Comparison of ENCODE assay signal across 15 cellular contexts in genomic region chr6:157991067-157991432, GRCh38. TPM values are rescaled to one million over a fixed set of nuclear protein-coding genes. Genes with fewer than 3 reads are reported as not detected.
DNase-seq lines count a peak whose midpoint lies in the region; ATAC-seq and TF ChIP-seq lines count a peak whose summit lies in the region.
"Had no signal": no experiment of that assay in that cellular context is flagged by ENCODE, and none has a peak within 500 bp of the region (broad histone marks: within the 10 kb centered on the region; RNA-seq: fewer than 3 reads in every experiment).

No MANE protein-coding gene starts in this region.

- DNase-seq in cardiac septum (ENCODE audit: low spot score): peak; percentile 44
- no peak for DNase-seq in right atrium auricular region (ENCODE audit: low spot score)
- DNase-seq in WTC11 (ENCODE audit: low spot score): no peak
- DNase-seq in naive thymus-derived CD4-positive, alpha-beta T cell: no peak
- DNase-seq in uterus: peak in 1 of 2 donors; percentile 4
- DNase-seq in PC-9: no peak
- no peak for DNase-seq in 8988T
- no peak for DNase-seq in vagina (ENCODE audit: extremely low spot score in 2 of 2)
- DNase-seq: amygdala, hippocampal formation, MV-4-11, NCI-H2171 treated with DMSO at 0.1 percent for 48 hours had no signal

- CTCF ChIA-PET in WTC11 (lab: Charles Lee) (no interaction called here), PC-9 (lab: Charles Lee) (no interaction called here)
- CTCF ChIA-PET in naive thymus-derived CD4-positive, alpha-beta T cell (lab: Charles Lee): interaction anchor here (1.4 to 2.6 kb wide), 3 partner anchors 35 to 81 kb away, joined by 3 to 9 read pairs (median 5); no protein-coding TSS in a partner anchor

- BruUV-seq in PC-9 (replicated peaks; lab: Mats Ljungman, UMichigan): no TSS peak

- no peak overlapping the region for H2AFZ ChIP-seq in PC-9

- no peak for TF ChIP-seq CTCF in right atrium auricular region (IDR thresholded peaks at IDR 0.05)
- no peak for TF ChIP-seq CTCF in WTC11 (IDR thresholded peaks at IDR 0.05)
- TF ChIP-seq CTCF in uterus (IDR thresholded peaks at IDR 0.05): no peak
- TF ChIP-seq CTCF in PC-9 (conservative IDR thresholded peaks at IDR 0.05): no peak
- no peak for TF ChIP-seq CTCF in vagina (IDR thresholded peaks at IDR 0.05)

- H3K9me2 ChIP-seq in PC-9 (ENCODE audit: insufficient read depth): no peaks in the 10 kb centered on the region

- H3K36me3 Mint-ChIP-seq in WTC11: 0 out of 2 replicates have a peak, but pooled peaks cover 6% of the 10 kb centered on the region
- H3K36me3 Mint-ChIP-seq in naive thymus-derived CD4-positive, alpha-beta T cell: peaks cover 0 to 3% (median 0%) of the 10 kb centered on the region in 5 donors
- H3K36me3 Mint-ChIP-seq: naive B cell had no signal

- H3F3A ChIP-seq in PC-9 (ENCODE audit: insufficient read depth, low read depth): peaks cover 15% of the 10 kb centered on the region

- H3K27me3 ChIP-seq in right atrium auricular region (no peaks in the 10 kb centered on the region), uterus (no peaks in the 10 kb centered on the region), PC-9 (ENCODE audit: insufficient read depth, low read depth) (no peaks in the 10 kb centered on the region), vagina (no peaks in the 10 kb centered on the region)
- H3K27me3 ChIP-seq in naive thymus-derived CD4-positive, alpha-beta T cell (ENCODE audit: control insufficient read depth in 2 of 2, insufficient read depth in 2 of 2, low read length in 2 of 2): no peaks in the 10 kb centered on the region

- TF ChIP-seq POLR2A in uterus (IDR thresholded peaks at IDR 0.05) (no peak), vagina (IDR thresholded peaks at IDR 0.05) (no peak)

- no peak for ATAC-seq in WTC11
- ATAC-seq in naive thymus-derived CD4-positive, alpha-beta T cell: peak; percentile 17
- ATAC-seq: left lobe of liver had no signal

- peaks cover 6% of the 10 kb centered on the region for H3K9me3 Mint-ChIP-seq in WTC11
- peaks cover 0 to 2% (median 0%) of the 10 kb centered on the region in 11 donors for H3K9me3 Mint-ChIP-seq in naive thymus-derived CD4-positive, alpha-beta T cell
- H3K9me3 Mint-ChIP-seq: dendritic cell treated with granulocyte-macrophage colony-stimulating factor and Interleukin-4, amounts not matched to agents 40 ng/mL and 50 ng/mL, for 4 days had no signal

- H3K4me1 ChIP-seq in right atrium auricular region (peaks cover 0 to 17% of the 10 kb centered on the region in 2 donors), uterus (peaks cover 0 to 12% of the 10 kb centered on the region in 2 donors), PC-9 (replicated peaks; ENCODE audit: insufficient read depth) (peaks cover 59% of the 10 kb centered on the region), vagina (peaks cover 27% of the 10 kb centered on the region)
- peaks cover 3 to 42% of the 10 kb centered on the region in 2 donors for H3K4me1 ChIP-seq in naive thymus-derived CD4-positive, alpha-beta T cell (ENCODE audit: control insufficient read depth in 2 of 2, insufficient read depth in 2 of 2, low read length in 2 of 2)

- POLR2A ChIA-PET in WTC11 (lab: Charles Lee) (no interaction called here), PC-9 (lab: Charles Lee; ENCODE audit: unreplicated experiment) (no interaction called here)
- POLR2A ChIA-PET in naive thymus-derived CD4-positive, alpha-beta T cell (lab: Charles Lee): interaction anchor here (0.9 to 2.1 kb wide), 5 partner anchors 8 to 13 kb away, joined by 3 to 10 read pairs (median 5); partner anchors contain the start of gene SYNJ2

- H3K4me2 ChIP-seq in PC-9: no peak overlapping the region

- H4K20me1 ChIP-seq in PC-9 (ENCODE audit: insufficient read depth): peaks cover 29% of the 10 kb centered on the region

- H3K27me3 Mint-ChIP-seq in WTC11 (ENCODE audit: low read depth): no peaks in the 10 kb centered on the region
- no peaks in the 10 kb centered on the region for H3K27me3 Mint-ChIP-seq in naive thymus-derived CD4-positive, alpha-beta T cell
- H3K27me3 Mint-ChIP-seq: naive B cell had no signal

- peaks cover 53% of the 10 kb centered on the region for H3K4me1 Mint-ChIP-seq in WTC11
- peaks cover 35 to 91% (median 76%) of the 10 kb centered on the region in 7 donors for H3K4me1 Mint-ChIP-seq in naive thymus-derived CD4-positive, alpha-beta T cell

- H3K4me3 ChIP-seq in right atrium auricular region (no peak overlapping the region), uterus (no peak overlapping the region), PC-9 (no peak overlapping the region), vagina (no peak overlapping the region)
- peak overlapping the region; percentile 25 for H3K4me3 ChIP-seq in naive thymus-derived CD4-positive, alpha-beta T cell (ENCODE audit: low read length)

- H3K9me3 ChIP-seq in right atrium auricular region (no peaks in the 10 kb centered on the region), uterus (no peaks in the 10 kb centered on the region), PC-9 (ENCODE audit: insufficient read depth, low read depth) (no peaks in the 10 kb centered on the region), vagina (no peaks in the 10 kb centered on the region)
- no peaks in the 10 kb centered on the region for H3K9me3 ChIP-seq in naive thymus-derived CD4-positive, alpha-beta T cell (ENCODE audit: control insufficient read depth in 2 of 3, low read length in 3 of 3)

- no peak overlapping the region for H3K4me3 Mint-ChIP-seq in WTC11
- peak overlapping the region in 8 of 10 donors; percentile 86 to 90 (median 87) for H3K4me3 Mint-ChIP-seq in naive thymus-derived CD4-positive, alpha-beta T cell
- H3K4me3 Mint-ChIP-seq: dendritic cell treated with granulocyte-macrophage colony-stimulating factor and Interleukin-4, amounts not matched to agents 40 ng/mL and 50 ng/mL, for 4 days had no signal

- H3K27ac ChIP-seq in right atrium auricular region (peak overlapping the region in 1 of 2 donors; percentile 63), uterus (peak overlapping the region; percentile 66 to 69), PC-9 (no peak overlapping the region), vagina (no peak overlapping the region)
- H3K27ac ChIP-seq in naive thymus-derived CD4-positive, alpha-beta T cell (ENCODE audit: low read depth, low read length): peak overlapping the region; percentile 71

- 0 out of 2 replicates have a peak overlapping the region, but pooled peaks have one; percentile 35 for H3K27ac Mint-ChIP-seq in WTC11
- H3K27ac Mint-ChIP-seq in naive thymus-derived CD4-positive, alpha-beta T cell: peak overlapping the region in 8 of 9 donors; percentile 91 to 98 (median 95)

- no peaks in the 10 kb centered on the region for H3K36me3 ChIP-seq in right atrium auricular region
- H3K36me3 ChIP-seq in naive thymus-derived CD4-positive, alpha-beta T cell (ENCODE audit: control insufficient read depth in 2 of 3, insufficient read depth in 3 of 3, low read length in 3 of 3): no peaks in the 10 kb centered on the region
- H3K36me3 ChIP-seq in uterus: no peaks in the 10 kb centered on the region
- H3K36me3 ChIP-seq in PC-9 (ENCODE audit: low read depth): no peaks in the 10 kb centered on the region
- H3K36me3 ChIP-seq in vagina: no peaks in the 10 kb centered on the region

- H3K79me2 ChIP-seq in PC-9 (ENCODE audit: low read depth): peaks cover 95% of the 10 kb centered on the region

- intact Hi-C loops in cardiac septum (cut with DNase I): no loop called here
- intact Hi-C loops in naive thymus-derived CD4-positive, alpha-beta T cell (cut with micrococcal nuclease): loop anchor here in 1 of 2 donors (2.0 kb wide), 2 partner anchors 18 to 36 kb away; no protein-coding TSS in a partner anchor
- intact Hi-C loops in uterus (cut with DNase I; ENCODE audit: low total_unique reads): no loop called here
- intact Hi-C loops in PC-9 (cut with micrococcal nuclease; ENCODE audit: unreplicated experiment): no loop called here
- intact Hi-C loops in vagina (cut with DNase I): no loop called here

TF ChIP-seq in WTC11, 78 proteins besides CTCF, POLR2A, EP300 and RAD21 (continues in another document):
- TF ChIP-seq GTF2I (CRISPR knock-in tag; conservative IDR thresholded peaks at IDR 0.05) (no peak), HMGA2 (CRISPR knock-in tag; IDR thresholded peaks at IDR 0.05) (no peak), CDX4 (CRISPR knock-in tag; IDR thresholded peaks at IDR 0.05; ENCODE audit: borderline replicate concordance) (no peak), PREB (CRISPR knock-in tag; IDR thresholded peaks at IDR 0.05; ENCODE audit: borderline replicate concordance) (no peak), ZNF263 (CRISPR knock-in tag; IDR thresholded peaks at IDR 0.05; ENCODE audit: low read depth) (no peak)

RNA-seq across cellular contexts. Expression of gene SYNJ2, which starts 9.4 kb away (rescaled TPM):
- total RNA-seq in cardiac septum: 24.0 TPM
- 10 to 100 TPM; 10.1 to 20.0 TPM for total RNA-seq in right atrium auricular region
- 11.8 to 15.3 TPM (median 12.4 TPM) in 3 replicates for total RNA-seq in WTC11 (2021)
- total RNA-seq in naive thymus-derived CD4-positive, alpha-beta T cell: 10 to 100 TPM; 22.4 to 36.6 (median 22.5) TPM
- 10 to 100 TPM; 12.0 to 18.0 TPM for polyA plus RNA-seq in naive thymus-derived CD4-positive, alpha-beta T cell
- total RNA-seq in uterus: 10 to 100 TPM in 2 of 4 donors, 1 to 10 TPM in 2; 9.5 to 32.2 (median 13.5) TPM
- total RNA-seq in PC-9 (2021): 30.3 and 39.4 TPM in 2 replicates
- total RNA-seq in vagina: 8.3 TPM

Comparison
In these comparisons a context has a peak if more than half of its experiments do, and no peak if none do; other contexts are left out.
1. H3K27ac ChIP-seq: peak in naive thymus-derived CD4-positive, alpha-beta T cell (single experiment) and uterus (2 of 2); none in PC-9 (single experiment) and vagina (single experiment).